ENCODE assay signal across 16 cellular contexts in the genomic region with DNA sequence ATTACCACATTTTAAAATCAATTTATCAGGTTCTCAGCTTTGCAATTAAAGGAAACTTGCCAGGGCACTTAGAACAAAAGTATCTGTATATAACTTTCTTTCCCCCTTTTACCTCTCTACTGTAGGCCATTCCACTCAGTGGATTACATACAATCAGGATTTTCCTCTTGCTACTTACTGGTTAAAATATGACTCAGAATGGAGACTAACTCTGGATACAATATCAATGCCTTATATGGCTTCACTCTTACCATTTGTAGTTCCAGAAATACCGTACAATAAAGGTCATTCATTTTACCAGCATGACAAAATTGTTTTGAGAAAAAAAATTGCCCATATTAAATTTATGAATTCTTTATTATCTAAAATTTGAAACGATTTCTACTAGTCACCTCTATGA.
DNase-seq lines count a peak whose midpoint lies in the region; ATAC-seq and TF ChIP-seq lines count a peak whose summit lies in the region.
"Had no signal": no experiment of that assay in that cellular context is flagged by ENCODE, and none has a peak within 500 bp of the region (broad histone marks: within the 10 kb centered on the region; RNA-seq: fewer than 3 reads in every experiment).

No MANE protein-coding gene starts in this region.

- no peaks in the 10 kb centered on the region for H3K36me3 ChIP-seq in PC-9 (ENCODE audit: low read depth)
- H3K36me3 ChIP-seq in mesendoderm (ENCODE audit: control insufficient read depth, insufficient read depth, low read length), result no peaks in the 10 kb centered on the region
- H3K36me3 ChIP-seq: BE2C had no signal

- no peak overlapping the region for H3K4me3 Mint-ChIP-seq in Calu3 (ENCODE audit: low read depth, unreplicated experiment)
- H3K4me3 Mint-ChIP-seq: activated naive CD8-positive, alpha-beta T cell treated with anti-CD3 and anti-CD28 coated beads for 36 hours; dendritic cell treated with granulocyte-macrophage colony-stimulating factor and Interleukin-4, amounts not matched to agents 40 ng/mL and 50 ng/mL, for 4 days had no signal

- no peak overlapping the region for H2BK5ac ChIP-seq in mesendoderm (ENCODE audit: low read length)

- no peak for ATAC-seq in GM21381 (IDR thresholded peaks at IDR 0.05; ENCODE audit: unreplicated experiment)

- H4K8ac ChIP-seq in mesendoderm (ENCODE audit: low read depth, low read length), result no peak overlapping the region

- no peak overlapping the region for H3K23ac ChIP-seq in mesendoderm (ENCODE audit: low read length)

- H3K27me3 ChIP-seq in PC-9 (ENCODE audit: insufficient read depth, low read depth), result no peaks in the 10 kb centered on the region
- no peaks in the 10 kb centered on the region for H3K27me3 ChIP-seq in mesendoderm (ENCODE audit: insufficient read depth, low read length, poor library complexity)
- H3K27me3 ChIP-seq: BE2C had no signal

- H3K27me3 Mint-ChIP-seq in Calu3 (ENCODE audit: unreplicated experiment), result no peaks in the 10 kb centered on the region
- H3K27me3 Mint-ChIP-seq: activated naive CD8-positive, alpha-beta T cell treated with anti-CD3 and anti-CD28 coated beads for 36 hours; dendritic cell treated with granulocyte-macrophage colony-stimulating factor and Interleukin-4, amounts not matched to agents 40 ng/mL and 50 ng/mL, for 4 days had no signal

- TF ChIP-seq CTCF in Calu3 (IDR thresholded peaks at IDR 0.05; ENCODE audit: unreplicated experiment) (no peak), PC-9 (conservative IDR thresholded peaks at IDR 0.05) (no peak), choroid plexus epithelial cell (conservative IDR thresholded peaks at IDR 0.05; ENCODE audit: low read depth, low read length) (no peak)

- DNase-seq in Calu3 (no peak), PC-9 (no peak), choroid plexus epithelial cell (ENCODE audit: low read depth) (peak; percentile 92), myocyte (ENCODE audit: low read depth) (peak; percentile 61), hypothalamus (lab: John Stamatoyannopoulos, UW) (no peak), mesendoderm (no peak), SW480 (ENCODE audit: low spot score) (no peak)
- DNase-seq: activated CD4-positive, alpha-beta T cell treated with anti-CD3 and anti-CD28 coated beads for 1 hour; activated naive CD8-positive, alpha-beta T cell treated with anti-CD3 and anti-CD28 coated beads for 36 hours; BE2C; DND-41; Karpas-422; NCI-H1694; NCI-H510A treated with DMSO at 0.1 percent for 48 hours had no signal

- H3K4me2 ChIP-seq in PC-9, result no peak overlapping the region
- no peak overlapping the region for H3K4me2 ChIP-seq in mesendoderm (ENCODE audit: low read length)

- H3K9me2 ChIP-seq in PC-9 (ENCODE audit: insufficient read depth), result peaks cover 7% of the 10 kb centered on the region; the same call in 1 of the 2 replicates

- WGBS in mesendoderm (ENCODE audit: extremely low coverage, insufficient coverage, low lambda C conversion rate), result no CpG with 5 or more reads among the region's 2 CpGs

- H2AK5ac ChIP-seq in mesendoderm (ENCODE audit: low read length), result no peak overlapping the region

- CTCF ChIA-PET in Calu3 (lab: Charles Lee) (interaction anchor here (1.7 kb wide), 1 partner anchor 12 kb away, joined by 4 read pairs; no protein-coding TSS in a partner anchor), PC-9 (lab: Charles Lee) (no interaction called here)

- H3K4me3 ChIP-seq in PC-9, result no peak overlapping the region
- no peak overlapping the region for H3K4me3 ChIP-seq in choroid plexus epithelial cell (ENCODE audit: low read depth, low read length)
- no peak overlapping the region for H3K4me3 ChIP-seq in mesendoderm (ENCODE audit: low read length)

- no peak overlapping the region for H3K56ac ChIP-seq in mesendoderm (ENCODE audit: low read length)

- peak overlapping the region; percentile 50 for H3K27ac Mint-ChIP-seq in Calu3 (ENCODE audit: unreplicated experiment)
- H3K27ac Mint-ChIP-seq: activated naive CD8-positive, alpha-beta T cell treated with anti-CD3 and anti-CD28 coated beads for 36 hours; dendritic cell treated with granulocyte-macrophage colony-stimulating factor and Interleukin-4, amounts not matched to agents 40 ng/mL and 50 ng/mL, for 4 days had no signal

- no peak overlapping the region for H2BK120ac ChIP-seq in mesendoderm (ENCODE audit: low read depth, low read length)

- H4K5ac ChIP-seq in mesendoderm (ENCODE audit: low read length), result no peak overlapping the region

- H3K27ac ChIP-seq in PC-9, result no peak overlapping the region
- H3K27ac ChIP-seq in mesendoderm (ENCODE audit: low read depth, low read length), result no peak overlapping the region

- H3K4me1 Mint-ChIP-seq in Calu3 (ENCODE audit: low read depth, unreplicated experiment), result peaks cover 23% of the 10 kb centered on the region
- H3K4me1 Mint-ChIP-seq: activated naive CD8-positive, alpha-beta T cell treated with anti-CD3 and anti-CD28 coated beads for 36 hours had no signal

- no peak overlapping the region for H3K4ac ChIP-seq in mesendoderm (ENCODE audit: low read depth, low read length)

- H3K4me1 ChIP-seq in PC-9 (replicated peaks; ENCODE audit: insufficient read depth), result no peaks in the 10 kb centered on the region
- H3K4me1 ChIP-seq in mesendoderm (ENCODE audit: control insufficient read depth, low read depth, low read length), result no peaks in the 10 kb centered on the region
- H3K4me1 ChIP-seq: BE2C had no signal

- 0 out of 2 replicates have a peak, but pooled peaks cover 5% of the 10 kb centered on the region for H3K9me3 ChIP-seq in PC-9 (ENCODE audit: insufficient read depth, low read depth)
- H3K9me3 ChIP-seq: BE2C had no signal

- H4K20me1 ChIP-seq in PC-9 (ENCODE audit: insufficient read depth), result no peaks in the 10 kb centered on the region

- intact Hi-C loops in Calu3 (cut with micrococcal nuclease; ENCODE audit: unreplicated experiment), result no loop called here
- intact Hi-C loops in PC-9 (cut with micrococcal nuclease; ENCODE audit: unreplicated experiment), result no loop called here

- BruUV-seq in Calu3 (replicated peaks; lab: Mats Ljungman, UMichigan) (no TSS peak), PC-9 (replicated peaks; lab: Mats Ljungman, UMichigan) (no TSS peak)

- H3K9ac ChIP-seq in mesendoderm (ENCODE audit: low read length), result no peak overlapping the region

- H3K79me1 ChIP-seq in mesendoderm (ENCODE audit: low read length), result no peaks in the 10 kb centered on the region

- no peak overlapping the region for H3K18ac ChIP-seq in mesendoderm (ENCODE audit: low read length)

- H2AFZ ChIP-seq in PC-9, result peak overlapping the region; percentile 2; the same call in 1 of the 2 replicates

- no peaks in the 10 kb centered on the region for H3K79me2 ChIP-seq in PC-9 (ENCODE audit: low read depth)
- H3K79me2 ChIP-seq in mesendoderm (ENCODE audit: control insufficient read depth, insufficient read depth, low read length), result no peaks in the 10 kb centered on the region

- H3K9me3 Mint-ChIP-seq in Calu3 (ENCODE audit: low read depth, unreplicated experiment), result no peaks in the 10 kb centered on the region
- H3K9me3 Mint-ChIP-seq: dendritic cell treated with granulocyte-macrophage colony-stimulating factor and Interleukin-4, amounts not matched to agents 40 ng/mL and 50 ng/mL, for 4 days had no signal

- H3K36me3 Mint-ChIP-seq in Calu3 (ENCODE audit: insufficient read depth, unreplicated experiment), result no peaks in the 10 kb centered on the region
- H3K36me3 Mint-ChIP-seq: activated naive CD8-positive, alpha-beta T cell treated with anti-CD3 and anti-CD28 coated beads for 36 hours had no signal

- POLR2A ChIA-PET in PC-9 (lab: Charles Lee; ENCODE audit: unreplicated experiment), result no interaction called here

- H2BK15ac ChIP-seq in mesendoderm (replicated peaks; ENCODE audit: low read depth), result no peak overlapping the region

- no peaks in the 10 kb centered on the region for H3F3A ChIP-seq in PC-9 (ENCODE audit: insufficient read depth, low read depth)

Comparison
In these comparisons a context has a peak if more than half of its experiments do, and no peak if none do; other contexts are left out.
1. DNase-seq: peak in choroid plexus epithelial cell (single experiment) and myocyte (single experiment); none in Calu3 (single experiment), PC-9 (0 of 2), hypothalamus (0 of 51), mesendoderm (single experiment) and SW480 (single experiment).